11 cellular contexts compared by ENCODE assay signal in the genomic region with DNA sequence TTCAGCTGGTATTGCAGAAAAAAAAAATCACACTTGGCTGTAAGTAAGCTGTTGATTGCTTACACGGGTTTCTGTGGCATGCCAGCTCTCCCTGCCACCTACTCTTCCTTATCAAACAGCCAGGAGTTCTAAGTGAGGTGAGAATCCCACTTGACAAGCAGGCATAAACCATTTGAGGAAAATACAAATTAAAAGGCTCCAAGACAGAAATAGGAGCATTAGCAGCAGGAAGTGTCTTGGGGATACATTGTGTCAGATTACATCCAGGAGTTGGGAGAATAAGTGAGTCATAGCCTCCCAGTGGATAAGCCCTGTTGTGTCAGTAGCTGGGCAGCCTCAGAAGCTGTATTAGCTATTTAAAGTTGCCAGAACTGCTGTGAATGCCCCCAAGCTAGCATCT.
A peak's percentile ranks its signal among the peaks of the same experiment; 100 is the strongest.
DNase-seq lines count a peak whose midpoint lies in the region; ATAC-seq, FAIRE-seq and TF ChIP-seq lines count a peak whose summit lies in the region.
"Had no signal": no experiment of that assay in that cellular context is flagged by ENCODE, and none has a peak within 500 bp of the region (broad histone marks: within the 10 kb centered on the region; RNA-seq: fewer than 3 reads in every experiment).

No MANE protein-coding gene starts in this region.

- no peaks in the 10 kb centered on the region for H4K20me1 ChIP-seq in HepG2 (ENCODE audit: insufficient read depth, low read length)

- in situ Hi-C loops in HepG2 (cut with HindIII; ENCODE audit: extremely low pct_ligation_motif_present, low pct_unique_long_range_greater_than_20kb), result no loop called here

- H3K36me3 ChIP-seq in liver (ENCODE audit: control insufficient read depth in 4 of 4, insufficient read depth in 3 of 4, low read depth in 1 of 4, low read length in 3 of 4) (no peaks in the 10 kb centered on the region), HepG2 (replicated peaks in 1 of 2; ENCODE audit: control insufficient read depth in 1 of 2, insufficient read depth in 2 of 2, low read length in 2 of 2) (no peaks in the 10 kb centered on the region), kidney epithelial cell (ENCODE audit: control insufficient read depth, insufficient read depth, low read length) (no peaks in the 10 kb centered on the region), aorta (ENCODE audit: control insufficient read depth in 1 of 2, insufficient read depth in 2 of 2, low read length in 1 of 2) (no peaks in the 10 kb centered on the region)

- no peak overlapping the region for H3K27ac ChIP-seq in liver (ENCODE audit: low read depth in 1 of 2, low read length in 2 of 2)
- no peak overlapping the region for H3K27ac ChIP-seq in HepG2 (ENCODE audit: extremely low read length, insufficient read depth, low read length)
- H3K27ac ChIP-seq in aorta (ENCODE audit: low read depth in 1 of 2, low read length in 2 of 2), result peak overlapping the region in 1 of 2 donors; percentile 57

- intact Hi-C loops in HepG2 (cut with micrococcal nuclease; ENCODE audit: unreplicated experiment), result no loop called here
- intact Hi-C loops in aorta (cut with DNase I), result no loop called here

- H3K4me1 ChIP-seq in liver (ENCODE audit: control insufficient read depth in 4 of 4, insufficient read depth in 4 of 4, low read length in 3 of 4), result no peaks in the 10 kb centered on the region
- no peaks in the 10 kb centered on the region for H3K4me1 ChIP-seq in HepG2 (ENCODE audit: insufficient read depth, low read length)
- H3K4me1 ChIP-seq in aorta (ENCODE audit: control insufficient read depth in 1 of 2, insufficient read depth in 2 of 2, low read length in 2 of 2), result peaks cover 3 to 9% of the 10 kb centered on the region in 2 donors

- no peak for FAIRE-seq in HepG2 (lab: Jason Lieb, UNC)

- WGBS in liver, result 28% methylated on average over 1 of the region's 1 CpG
- 0% methylated on average over 1 of the region's 1 CpG for WGBS in HepG2 (ENCODE audit: low lambda C conversion rate)
- 3% methylated on average over 1 of the region's 1 CpG for WGBS in aorta, 2 donors

- H3K27me3 ChIP-seq in liver (ENCODE audit: control insufficient read depth in 4 of 4, insufficient read depth in 4 of 4, low read length in 3 of 4), result no peaks in the 10 kb centered on the region
- no peaks in the 10 kb centered on the region for H3K27me3 ChIP-seq in HepG2 (ENCODE audit: control insufficient read depth in 1 of 2, insufficient read depth in 2 of 2, low read length in 2 of 2)
- no peaks in the 10 kb centered on the region for H3K27me3 ChIP-seq in kidney epithelial cell (ENCODE audit: control insufficient read depth, insufficient read depth, low read length)
- H3K27me3 ChIP-seq in aorta (ENCODE audit: control insufficient read depth in 1 of 2, insufficient read depth in 2 of 2, low read length in 1 of 2), result no peaks in the 10 kb centered on the region

- BruUV-seq in HepG2 (replicated peaks; lab: Mats Ljungman, UMichigan), result no TSS peak

- H3K9ac ChIP-seq in liver (ENCODE audit: low read depth in 1 of 2, low read length in 2 of 2) (no peak overlapping the region), HepG2 (ENCODE audit: insufficient read depth, low read depth, low read length) (no peak overlapping the region)

- TF ChIP-seq CTCF in liver (IDR thresholded peaks at IDR 0.05; ENCODE audit: low read depth, low read length, missing input control), result no peak
- no peak for TF ChIP-seq CTCF in HepG2 (CRISPR knock-in tag; IDR thresholded peaks at IDR 0.05)
- TF ChIP-seq CTCF in cardiac fibroblast (IDR thresholded peaks at IDR 0.05; ENCODE audit: low read depth, low read length), result no peak
- TF ChIP-seq CTCF in kidney epithelial cell (IDR thresholded peaks at IDR 0.05; ENCODE audit: insufficient read depth, low read length, poor library complexity, severe bottlenecking), result no peak

- no peak overlapping the region for H3K4me3 ChIP-seq in liver (ENCODE audit: low read depth in 1 of 3, low read length in 3 of 3)
- H3K4me3 ChIP-seq in HepG2 (replicated peaks in 1 of 3; ENCODE audit: insufficient read depth in 1 of 3, low read depth in 2 of 3, low read length in 3 of 3), result no peak overlapping the region
- H3K4me3 ChIP-seq in cardiac fibroblast (replicated peaks in 1 of 2; ENCODE audit: low read depth in 2 of 2, low read length in 2 of 2), result no peak overlapping the region
- H3K4me3 ChIP-seq in kidney epithelial cell (ENCODE audit: low read depth, low read length), result no peak overlapping the region
- no peak overlapping the region for H3K4me3 ChIP-seq in aorta (ENCODE audit: low read length in 2 of 2)

- CTCF ChIA-PET in HepG2 (lab: Yijun Ruan, JAX; ENCODE audit: low intra/inter-chr PET ratio, low total read pairs), result no interaction called here

- no peak for TF ChIP-seq POLR2A in HepG2 (IDR thresholded peaks at IDR 0.05; ENCODE audit: insufficient read depth in 1 of 2, low read depth in 2 of 2, low read length in 2 of 2)

- H3K4me2 ChIP-seq in HepG2 (ENCODE audit: low read depth, low read length), result no peak overlapping the region

- TF ChIP-seq RAD21 in liver (IDR thresholded peaks at IDR 0.05) (no peak), HepG2 (CRISPR knock-in tag; IDR thresholded peaks at IDR 0.05) (no peak)

- POLR2A ChIA-PET in HepG2 (lab: Yijun Ruan, JAX), result no interaction called here

- DNase-seq in HepG2 (ENCODE audit: low spot score) (no peak), cardiac fibroblast (ENCODE audit: low read depth in 2 of 2) (peak; percentile 2 to 50), kidney epithelial cell (ENCODE audit: low read depth) (peak; percentile 26), aorta (no peak), NCI-H187 (lab: John Stamatoyannopoulos, UW) (no peak)
- DNase-seq in stimulated activated CD4-positive, alpha-beta T cell treated with anti-CD3 and anti-CD28 coated beads, Interleukin-15, amount 100 ng/mL, for 24 hours, result no peak
- DNase-seq in activated CD4-positive, alpha-beta T cell treated with anti-CD3 and anti-CD28 coated beads for 48 hours, result no peak
- DNase-seq: activated CD8-positive, alpha-beta memory T cell treated with anti-CD3 and anti-CD28 coated beads, Interleukin-2, amount 50 U/mL, for 4 hours; AML-193; stimulated activated CD4-positive, alpha-beta T cell treated with anti-CD3 and anti-CD28 coated beads, Interleukin-1b, Interleukin-23, amount 100 ng/mL, for 48 hours had no signal

- no peak overlapping the region for H2AFZ ChIP-seq in HepG2 (ENCODE audit: low read length)

- ATAC-seq in HepG2 (no peak), aorta (ENCODE audit: low FRiP score) (peak; percentile 73)

- TF ChIP-seq EP300 in HepG2 (IDR thresholded peaks at IDR 0.05; ENCODE audit: low read depth in 2 of 2, low read length in 2 of 2) (no peak), HepG2 (CRISPR knock-in tag; IDR thresholded peaks at IDR 0.05; ENCODE audit: borderline replicate concordance) (no peak)

- H3K9me3 ChIP-seq in liver (ENCODE audit: control insufficient read depth in 4 of 4, low read length in 3 of 4) (no peaks in the 10 kb centered on the region), HepG2 (ENCODE audit: low read length) (peaks cover 45% of the 10 kb centered on the region), aorta (ENCODE audit: control insufficient read depth, low read length) (no peaks in the 10 kb centered on the region)

- H3K79me2 ChIP-seq in HepG2 (ENCODE audit: insufficient read depth, low read length), result no peaks in the 10 kb centered on the region

TF ChIP-seq in liver, 16 proteins besides CTCF, POLR2A, EP300 and RAD21:
- TF ChIP-seq JUND (IDR thresholded peaks at IDR 0.05), result peak; percentile 34 to 42
- TF ChIP-seq GABPA (IDR thresholded peaks at IDR 0.05 in 1 of 2, conservative IDR thresholded peaks at IDR 0.05 in 1 of 2), result no peak

TF ChIP-seq in HepG2, 621 proteins besides CTCF, POLR2A, EP300 and RAD21:
- TF ChIP-seq AKNA (CRISPR knock-in tag; IDR thresholded peaks at IDR 0.05; ENCODE audit: borderline replicate concordance) (no peak), ZEB1 (IDR thresholded peaks at IDR 0.05; ENCODE audit: insufficient replicate concordance, low read depth) (no peak), ZNF317 (CRISPR knock-in tag; IDR thresholded peaks at IDR 0.05) (no peak)

Comparison
In these comparisons a context has a peak if more than half of its experiments do, and no peak if none do; other contexts are left out.
1. DNase-seq: peak in cardiac fibroblast (2 of 2) and kidney epithelial cell (single experiment); none in HepG2 (single experiment), aorta (0 of 2), stimulated activated CD4-positive, alpha-beta T cell treated with anti-CD3 and anti-CD28 coated beads, Interleukin-15, amount 100 ng/mL, for 24 hours (single experiment), NCI-H187 (0 of 2) and activated CD4-positive, alpha-beta T cell treated with anti-CD3 and anti-CD28 coated beads for 48 hours (single experiment).